ENCODE assay signal across 8 cellular contexts in genomic region chr1:1574721-1575537, GRCh38. TPM values are rescaled to one million over a fixed set of nuclear protein-coding genes. Genes with fewer than 3 reads are reported as not detected.
DNase-seq lines count a peak whose midpoint lies in the region; TF ChIP-seq lines count a peak whose summit lies in the region.

SSU72 (minus strand) TSS chr1:1574863; CDS start chr1:1574557, 306 bp downstream.

- peak; percentile 93 for DNase-seq in ELR (ENCODE audit: low read depth)
- DNase-seq in H7: peak; percentile 98
- DNase-seq in SJCRH30: peak; percentile 96
- DNase-seq in activated gamma-delta T cell treated with anti-CD3 and anti-CD28 coated beads, Interleukin-2, amount 50 U/mL, for 16 hours (ENCODE audit: low read depth): peak; percentile 87
- peak; percentile 86 for DNase-seq in foreskin melanocyte

- H3K36me3 ChIP-seq in H7 (replicated peaks; ENCODE audit: control insufficient read depth, insufficient read depth, low read length): no peaks in the 10 kb centered on the region
- H3K36me3 ChIP-seq in Loucy (ENCODE audit: insufficient read depth, low read length): no peaks in the 10 kb centered on the region
- peaks cover 23% of the 10 kb centered on the region for H3K36me3 ChIP-seq in SJCRH30
- peaks cover 9% of the 10 kb centered on the region for H3K36me3 ChIP-seq in neutrophil

- peaks cover 31% of the 10 kb centered on the region for H4K20me1 ChIP-seq in Loucy (ENCODE audit: insufficient read depth, low read length, poor library complexity, severe bottlenecking)

- H3K4me2 ChIP-seq in Loucy (ENCODE audit: low read depth, low read length, poor library complexity, severe bottlenecking): peak within 1 kb of the TSS; percentile 94

- peak within 1 kb of the TSS; percentile 100 for H3K4me3 ChIP-seq in H7 (ENCODE audit: insufficient read depth, low read depth, low read length)
- peak within 1 kb of the TSS; percentile 92 for H3K4me3 ChIP-seq in Loucy (ENCODE audit: low read length, poor library complexity, severe bottlenecking)
- peak within 1 kb of the TSS; percentile 96 for H3K4me3 ChIP-seq in SJCRH30
- peak within 1 kb of the TSS; percentile 81 to 99 for H3K4me3 ChIP-seq in neutrophil (ENCODE audit: low read depth in 1 of 2, low read length in 1 of 2)

- no peaks in the 10 kb centered on the region for H3F3A ChIP-seq in Loucy (ENCODE audit: low read depth)

- H3K4me1 ChIP-seq in Loucy (ENCODE audit: insufficient read depth, low read length, poor library complexity, severe bottlenecking) (peaks cover 21% of the 10 kb centered on the region), SJCRH30 (peaks cover 7% of the 10 kb centered on the region), neutrophil (ENCODE audit: control insufficient read depth in 1 of 2, insufficient read depth in 1 of 2, low read depth in 1 of 2, low read length in 1 of 2) (peaks cover 19 to 25% of the 10 kb centered on the region in 2 experiments)

- H3K9me3 ChIP-seq in Loucy (ENCODE audit: insufficient read depth, low read depth, low read length) (no peaks in the 10 kb centered on the region), SJCRH30 (replicated peaks) (no peaks in the 10 kb centered on the region), neutrophil (no peaks in the 10 kb centered on the region)

- peak within 1 kb of the TSS; percentile 98 for H3K27ac ChIP-seq in SJCRH30
- H3K27ac ChIP-seq in neutrophil: peak within 1 kb of the TSS; percentile 99

- TF ChIP-seq CTCF in Loucy (conservative IDR thresholded peaks at IDR 0.05; ENCODE audit: low read length) (no peak), neutrophil (IDR thresholded peaks at IDR 0.05) (peak; percentile 20), subcutaneous adipose tissue (IDR thresholded peaks at IDR 0.05; ENCODE audit: low read depth) (no peak)

- H3K9ac ChIP-seq in Loucy (ENCODE audit: low read depth, low read length, poor library complexity, severe bottlenecking): peak within 1 kb of the TSS; percentile 89

- H3K27me3 ChIP-seq in H7 (ENCODE audit: control insufficient read depth, insufficient read depth, low read length): no peaks in the 10 kb centered on the region; the same call in 1 of the 2 replicates
- H3K27me3 ChIP-seq in Loucy (ENCODE audit: insufficient read depth, low read length, poor library complexity, severe bottlenecking): peaks cover 4% of the 10 kb centered on the region
- H3K27me3 ChIP-seq in SJCRH30: peaks cover 4% of the 10 kb centered on the region
- H3K27me3 ChIP-seq in neutrophil: peaks cover 22% of the 10 kb centered on the region

- H3K9me2 ChIP-seq in Loucy (replicated peaks; ENCODE audit: low read depth, low read length): no peaks in the 10 kb centered on the region

- H2AFZ ChIP-seq in Loucy (ENCODE audit: low read length): peak within 1 kb of the TSS; percentile 95

- peaks cover 54% of the 10 kb centered on the region for H3K79me2 ChIP-seq in Loucy (ENCODE audit: insufficient read depth, low read length)

RNA-seq across cellular contexts. Expression of gene SSU72, which starts in this region (rescaled TPM):
- total RNA-seq in H7 (2014; rRNA removed; shearing (Covaris generic)): 80.7 and 94.3 TPM in 2 replicates
- total RNA-seq in SJCRH30 (2014; rRNA removed; shearing (Covaris generic)): 258 and 267 TPM in 2 replicates
- 100 to 1,000 TPM in 2 of 4 donors, 10 to 100 TPM in 2; 76.0 to 138 (median 110) TPM for total RNA-seq in subcutaneous adipose tissue

Comparison
In these comparisons a context has a peak if more than half of its experiments do, and no peak if none do; other contexts are left out.
1. Peak in every context shown above with its lines: DNase-seq, H3K4me3 ChIP-seq and H3K27ac ChIP-seq.